ENCODE assay signal across 8 cellular contexts in the genomic region with DNA sequence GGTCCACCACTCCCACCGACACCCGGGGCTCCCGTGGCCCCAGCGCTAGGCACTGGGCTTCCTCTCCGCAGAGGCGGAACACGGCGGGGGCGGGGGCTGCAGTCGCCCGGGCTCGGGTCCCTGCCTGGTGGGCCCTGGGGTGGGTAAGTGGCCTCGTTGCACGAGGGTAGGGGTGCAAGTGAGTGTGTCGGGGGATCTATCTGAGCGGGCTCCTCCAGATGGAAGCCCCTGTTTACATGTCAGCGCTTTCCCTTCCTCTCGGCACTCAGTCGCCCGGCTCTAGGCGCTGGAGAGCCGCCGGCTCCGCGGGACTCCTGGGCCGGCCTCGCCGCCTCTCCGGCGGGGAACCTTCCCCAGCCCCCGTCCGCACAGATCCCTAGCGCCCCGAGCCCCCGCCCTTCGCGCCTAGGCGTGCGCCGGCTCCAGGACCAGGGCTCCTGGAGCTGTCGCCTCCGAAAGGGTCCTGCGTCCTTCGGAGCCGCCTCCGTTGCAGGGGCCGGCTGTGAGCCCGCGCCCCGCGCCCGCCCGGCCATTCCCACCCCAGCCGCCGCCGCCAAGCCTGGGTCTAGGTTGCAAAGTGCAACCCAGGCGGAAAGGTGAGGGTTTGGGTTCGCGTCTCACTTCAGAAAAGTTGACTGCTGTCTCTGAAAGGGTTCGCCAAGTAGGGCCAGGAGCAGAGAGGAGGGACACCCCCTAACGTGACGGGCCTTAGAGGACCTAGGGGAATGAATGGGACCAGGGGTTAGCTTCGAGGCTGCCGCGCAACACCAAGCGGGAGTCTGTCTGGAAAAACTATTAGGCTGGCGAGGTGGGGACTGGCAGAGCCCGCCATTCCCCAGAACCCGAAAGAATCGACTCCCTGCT. TPM values are rescaled to one million over a fixed set of nuclear protein-coding genes. Genes with fewer than 3 reads are reported as not detected.
A peak's percentile ranks its signal among the peaks of the same experiment; 100 is the strongest.
DNase-seq lines count a peak whose midpoint lies in the region; ATAC-seq and TF ChIP-seq lines count a peak whose summit lies in the region.

No MANE protein-coding gene starts in this region.

- peaks cover 2% of the 10 kb centered on the region for H3K36me3 ChIP-seq in brain microvascular endothelial cell (replicated peaks)
- no peaks in the 10 kb centered on the region for H3K36me3 ChIP-seq in right lobe of liver
- no peaks in the 10 kb centered on the region for H3K36me3 ChIP-seq in thymus (ENCODE audit: control insufficient read depth, insufficient read depth)

- H3K27me3 ChIP-seq in AG04450 (ENCODE audit: control insufficient read depth, insufficient read depth, low read length) (peaks cover 24% of the 10 kb centered on the region), brain microvascular endothelial cell (replicated peaks) (no peaks in the 10 kb centered on the region), right lobe of liver (peaks cover 0 to 20% of the 10 kb centered on the region in 2 donors), thymus (ENCODE audit: control insufficient read depth, insufficient read depth) (peaks cover 11% of the 10 kb centered on the region)

- TF ChIP-seq POLR2A in right lobe of liver (IDR thresholded peaks at IDR 0.05) = no peak

- TF ChIP-seq CTCF in AG04450 (IDR thresholded peaks at IDR 0.05; ENCODE audit: low read depth, low read length) (no peak), brain microvascular endothelial cell (IDR thresholded peaks at IDR 0.05; ENCODE audit: low read depth, low read length, missing control alignments) (no peak), right lobe of liver (IDR thresholded peaks at IDR 0.05) (no peak)

- H3K9me3 ChIP-seq in AG04450 (ENCODE audit: control insufficient read depth, insufficient read depth, low read length) (peaks cover 9% of the 10 kb centered on the region), right lobe of liver (no peaks in the 10 kb centered on the region), thymus (ENCODE audit: control insufficient read depth) (peaks cover 7% of the 10 kb centered on the region)

- CTCF ChIA-PET in AG04450 (lab: Charles Lee) = no interaction called here

- peaks cover 0 to 17% (median 4%) of the 10 kb centered on the region in 4 donors for H3K4me1 ChIP-seq in right lobe of liver
- H3K4me1 ChIP-seq in thymus (ENCODE audit: control insufficient read depth, insufficient read depth, low read length) = peaks cover 31% of the 10 kb centered on the region

- H3K27ac ChIP-seq in AG04450 (ENCODE audit: low read depth, low read length) = peak overlapping the region; percentile 31
- peak overlapping the region; percentile 96 for H3K27ac ChIP-seq in brain microvascular endothelial cell
- H3K27ac ChIP-seq in right lobe of liver = peak overlapping the region; percentile 62 to 92 (median 83)
- peak overlapping the region; percentile 93 for H3K27ac ChIP-seq in thymus (ENCODE audit: low read depth)

- intact Hi-C loops in right lobe of liver (cut with DNase I) = no loop called here

- ATAC-seq in GM19452 (IDR thresholded peaks at IDR 0.05; ENCODE audit: unreplicated experiment) (peak; percentile 15), right lobe of liver (peak; percentile 15 to 41 (median 36)), GM21576 (IDR thresholded peaks at IDR 0.05; ENCODE audit: unreplicated experiment) (no peak)

- 3% methylated on average over 29 of the region's 70 CpGs for WGBS in right lobe of liver (ENCODE audit: insufficient coverage, low coverage, low lambda C conversion rate, missing lambda C conversion rate)
- WGBS in thymus = under 1% methylated on average over 70 of the region's 70 CpGs

- POLR2A ChIA-PET in AG04450 (lab: Yijun Ruan, JAX) = interaction anchor here (1.4 kb wide), 1 partner anchor 17 kb away, joined by 3 read pairs; no protein-coding TSS in a partner anchor

- H3K4me3 ChIP-seq in AG04450 (ENCODE audit: low read depth, low read length) (peak overlapping the region; percentile 74), brain microvascular endothelial cell (ENCODE audit: low read depth, low read length) (peak overlapping the region; percentile 83), right lobe of liver (peak overlapping the region; percentile 53 to 58 (median 58)), thymus (ENCODE audit: low read length) (peak overlapping the region; percentile 86)

- no peak for DNase-seq in AG04450 (ENCODE audit: low read depth, low spot score)
- peak; percentile 36 for DNase-seq in NCI-H526 treated with DMSO at 0.1 percent for 48 hours (lab: John Stamatoyannopoulos, UW)
- no peak for DNase-seq in brain microvascular endothelial cell
- DNase-seq in right lobe of liver = peak in 2 of 3 donors; percentile 63 to 73
- no peak for DNase-seq in cerebellum (ENCODE audit: low spot score)

- in situ Hi-C loops in brain microvascular endothelial cell (cut with HindIII; ENCODE audit: low pct_ligation_motif_present, low sequenced_read_pairs) = loop anchor here (25.0 kb wide), 1 partner anchor 658 kb away; no protein-coding TSS in a partner anchor

RNA-seq across cellular contexts. Expression of a gene that starts 1.0 kb away (rescaled TPM):
- polyA plus RNA-seq in AG04450 (2011; rRNA removed) = 11.9 and 13.1 TPM in 2 replicates
- polyA minus RNA-seq in AG04450 (2011; rRNA and poly(A)+ RNA removed) = 49.1 and 67.4 TPM in 2 replicates
- total RNA-seq in right lobe of liver = 1 to 10 TPM; 3.8 to 7.9 (median 6.2) TPM
- 42.7 TPM for polyA plus RNA-seq in thymus
- 7.3 TPM for total RNA-seq in cerebellum

Comparison
In these comparisons a context has a peak if more than half of its experiments do, and no peak if none do; other contexts are left out.
1. DNase-seq: peak in NCI-H526 treated with DMSO at 0.1 percent for 48 hours (single experiment) and right lobe of liver (2 of 3); none in AG04450 (single experiment), brain microvascular endothelial cell (single experiment) and cerebellum (single experiment).
2. H3K27ac ChIP-seq: peak in every context shown above with its lines; median percentile 96 in brain microvascular endothelial cell; 93 in thymus; 83 in right lobe of liver; 31 in AG04450.
3. Peak in every context shown above with its lines, with median percentiles within 50 percentile points of each other: H3K4me3 ChIP-seq.